ENCODE assay signal across 27 cellular contexts in the genomic region with DNA sequence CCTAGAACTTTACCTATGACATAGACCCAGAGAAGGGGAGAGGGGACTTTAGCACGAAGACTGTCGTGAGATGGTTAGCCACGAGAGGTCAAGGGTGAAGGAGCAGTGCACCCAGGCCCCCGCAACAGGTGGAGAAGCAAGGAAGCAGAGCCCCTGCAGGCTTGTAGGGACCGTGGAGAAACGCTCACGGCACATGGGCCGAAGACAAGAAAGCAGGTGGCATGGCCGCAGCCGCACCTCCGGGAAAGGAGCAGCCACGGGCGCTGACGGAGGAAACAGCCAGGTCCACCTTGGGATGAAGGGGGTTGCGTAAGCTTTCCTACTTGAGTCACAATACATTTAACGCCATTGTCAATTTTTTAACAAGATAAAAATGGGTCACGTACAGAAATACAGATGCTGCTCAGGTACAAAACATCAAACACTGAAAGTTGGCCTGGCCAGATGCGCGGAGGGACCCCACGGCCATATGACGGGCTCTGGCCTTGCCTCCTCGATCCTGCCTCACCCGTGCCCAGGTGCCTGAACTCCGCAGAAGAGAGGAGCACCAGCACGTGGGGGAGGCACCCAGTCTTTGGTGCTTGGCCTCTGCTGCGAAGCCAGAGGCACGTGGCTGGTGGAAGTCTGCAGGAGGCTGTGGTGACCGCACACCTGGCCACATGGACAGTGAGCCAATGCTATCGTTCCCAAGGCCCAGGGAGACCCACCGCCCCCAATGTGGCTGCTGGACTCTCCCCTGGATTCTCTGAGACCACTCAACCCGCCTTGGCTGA.
"Had no signal": no experiment of that assay in that cellular context is flagged by ENCODE, and none has a peak within 500 bp of the region (broad histone marks: within the 10 kb centered on the region; RNA-seq: fewer than 3 reads in every experiment).

No MANE protein-coding gene starts in this region.

- H3K4me1 ChIP-seq: adrenal gland, breast epithelium had no signal

- H3K4me1 Mint-ChIP-seq: activated B cell treated with CpG ODN at 0.5 μM for 24 hours had no signal

- H3K9me3 ChIP-seq: adrenal gland, breast epithelium, MG63, Peyer's patch had no signal

- H3K27me3 ChIP-seq: adrenal gland, breast epithelium, MG63, Peyer's patch had no signal

- H3K9me3 Mint-ChIP-seq: activated B cell treated with CpG ODN at 0.5 μM for 24 hours; activated CD4-positive, alpha-beta T cell treated with anti-CD3 and anti-CD28 coated beads, Interleukin-2, amount 10 ng/mL, durations not matched to agents 24 days and 14 days; activated naive CD8-positive, alpha-beta T cell treated with anti-CD3 and anti-CD28 coated beads, Interleukin-2, amount 10 ng/mL, durations not matched to agents 7 days and 5 days; activated T-cell treated with anti-CD3 and anti-CD28 coated beads, Interleukin-2, amount 50 U/mL, for 72 hours; IgD-negative memory B cell had no signal

- H3K36me3 Mint-ChIP-seq: IgD-negative memory B cell had no signal

- H3K27me3 Mint-ChIP-seq: activated B cell treated with CpG ODN at 0.5 μM for 24 hours; activated CD4-positive, alpha-beta T cell treated with anti-CD3 and anti-CD28 coated beads, Interleukin-2, amount 10 ng/mL, durations not matched to agents 24 days and 14 days; activated naive CD8-positive, alpha-beta T cell treated with anti-CD3 and anti-CD28 coated beads, Interleukin-2, amount 10 ng/mL, durations not matched to agents 7 days and 5 days; IgD-negative memory B cell; T-helper 17 cell had no signal

- DNase-seq: activated B cell treated with CpG ODN at 0.5 μM for 24 hours; activated CD4-positive, alpha-beta T cell treated with anti-CD3 and anti-CD28 coated beads for 1 hour; activated CD4-positive, alpha-beta T cell treated with anti-CD3 and anti-CD28 coated beads, Interleukin-2, amount 10 ng/mL, durations not matched to agents 24 days and 14 days; activated CD4-positive, alpha-beta T cell treated with anti-CD3 and anti-CD28 coated beads, Interleukin-2, amount 50 U/mL, for 48 hours; activated naive CD4-positive, alpha-beta T cell treated with anti-CD3 and anti-CD28 coated beads, Interleukin-2, amount 50 U/mL, for 16 hours; activated naive CD8-positive, alpha-beta T cell treated with anti-CD3 and anti-CD28 coated beads, Interleukin-2, amount 10 ng/mL, durations not matched to agents 7 days and 5 days; activated T-cell treated with anti-CD3 and anti-CD28 coated beads, Interleukin-2, amount 50 U/mL, for 72 hours; adrenal gland; anterior cingulate cortex; central memory CD4-positive, alpha-beta T cell; MG63; MV-4-11; NCI-H1105; NCI-H1436; NCI-H1694 treated with DMSO at 0.1 percent for 48 hours; NCI-H2029 treated with DMSO at 0.1 percent for 48 hours; NCI-H510A treated with DMSO at 0.1 percent for 48 hours; NCI-H69; NK-92 treated with Interleukin-12 subunit alpha and Interleukin-12 subunit beta, amount 100 ng/mL, for 24 hours; OCI-M1; Peyer's patch; SHP77 treated with DMSO at 0.1 percent for 48 hours; T-helper 17 cell; T-helper 9 cell had no signal

- ATAC-seq: activated T-cell treated with anti-CD3 and anti-CD28 coated beads, Interleukin-2, amount 50 U/mL, for 72 hours; T-helper 17 cell had no signal

- H3K36me3 ChIP-seq: breast epithelium had no signal

- H3K27ac ChIP-seq: adrenal gland, breast epithelium, KMS-11, Peyer's patch had no signal

- H3K4me2 ChIP-seq: KMS-11 had no signal

- H3K27ac Mint-ChIP-seq: activated B cell treated with CpG ODN at 0.5 μM for 24 hours; activated CD4-positive, alpha-beta T cell treated with anti-CD3 and anti-CD28 coated beads, Interleukin-2, amount 10 ng/mL, durations not matched to agents 24 days and 14 days; activated T-cell treated with anti-CD3 and anti-CD28 coated beads, Interleukin-2, amount 50 U/mL, for 72 hours; IgD-negative memory B cell had no signal

- H3K9ac ChIP-seq: KMS-11 had no signal

- H3K4me3 Mint-ChIP-seq: activated B cell treated with CpG ODN at 0.5 μM for 24 hours; activated CD4-positive, alpha-beta T cell treated with anti-CD3 and anti-CD28 coated beads, Interleukin-2, amount 10 ng/mL, durations not matched to agents 24 days and 14 days; activated naive CD8-positive, alpha-beta T cell treated with anti-CD3 and anti-CD28 coated beads, Interleukin-2, amount 10 ng/mL, durations not matched to agents 7 days and 5 days; activated T-cell treated with anti-CD3 and anti-CD28 coated beads, Interleukin-2, amount 50 U/mL, for 72 hours; T-helper 17 cell had no signal

- H3K4me3 ChIP-seq: adrenal gland, breast epithelium, MG63, Peyer's patch had no signal
